2 cellular contexts compared by ENCODE assay signal in the genomic region with DNA sequence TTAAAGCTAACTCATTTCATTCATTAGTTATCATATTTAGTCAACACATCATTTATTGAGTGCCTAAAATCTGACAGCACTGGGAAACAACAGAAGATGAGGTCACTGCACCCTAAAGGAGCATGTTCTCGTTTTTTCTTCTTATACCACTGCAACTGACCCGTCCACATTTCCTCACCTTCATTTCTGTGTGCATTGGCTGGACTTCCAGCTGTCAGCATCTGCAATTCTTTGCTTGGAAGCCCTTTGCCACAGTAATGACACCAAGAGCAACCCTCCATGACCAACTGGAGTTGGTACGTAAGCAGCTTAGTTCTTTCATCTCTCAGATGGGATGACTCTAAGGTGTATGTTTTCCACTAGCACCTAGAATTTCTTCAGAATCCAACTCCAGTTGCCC.
TF ChIP-seq lines count a peak whose summit lies in the region.

No MANE protein-coding gene starts in this region.

TF ChIP-seq in liver, 16 proteins besides CTCF, POLR2A, EP300 and RAD21:
- peak; percentile 33 to 55 for TF ChIP-seq HNF4A (conservative IDR thresholded peaks at IDR 0.05)
- peak; percentile 36 to 49 for TF ChIP-seq RXRA (IDR thresholded peaks at IDR 0.05)
- TF ChIP-seq, protein P1, sequence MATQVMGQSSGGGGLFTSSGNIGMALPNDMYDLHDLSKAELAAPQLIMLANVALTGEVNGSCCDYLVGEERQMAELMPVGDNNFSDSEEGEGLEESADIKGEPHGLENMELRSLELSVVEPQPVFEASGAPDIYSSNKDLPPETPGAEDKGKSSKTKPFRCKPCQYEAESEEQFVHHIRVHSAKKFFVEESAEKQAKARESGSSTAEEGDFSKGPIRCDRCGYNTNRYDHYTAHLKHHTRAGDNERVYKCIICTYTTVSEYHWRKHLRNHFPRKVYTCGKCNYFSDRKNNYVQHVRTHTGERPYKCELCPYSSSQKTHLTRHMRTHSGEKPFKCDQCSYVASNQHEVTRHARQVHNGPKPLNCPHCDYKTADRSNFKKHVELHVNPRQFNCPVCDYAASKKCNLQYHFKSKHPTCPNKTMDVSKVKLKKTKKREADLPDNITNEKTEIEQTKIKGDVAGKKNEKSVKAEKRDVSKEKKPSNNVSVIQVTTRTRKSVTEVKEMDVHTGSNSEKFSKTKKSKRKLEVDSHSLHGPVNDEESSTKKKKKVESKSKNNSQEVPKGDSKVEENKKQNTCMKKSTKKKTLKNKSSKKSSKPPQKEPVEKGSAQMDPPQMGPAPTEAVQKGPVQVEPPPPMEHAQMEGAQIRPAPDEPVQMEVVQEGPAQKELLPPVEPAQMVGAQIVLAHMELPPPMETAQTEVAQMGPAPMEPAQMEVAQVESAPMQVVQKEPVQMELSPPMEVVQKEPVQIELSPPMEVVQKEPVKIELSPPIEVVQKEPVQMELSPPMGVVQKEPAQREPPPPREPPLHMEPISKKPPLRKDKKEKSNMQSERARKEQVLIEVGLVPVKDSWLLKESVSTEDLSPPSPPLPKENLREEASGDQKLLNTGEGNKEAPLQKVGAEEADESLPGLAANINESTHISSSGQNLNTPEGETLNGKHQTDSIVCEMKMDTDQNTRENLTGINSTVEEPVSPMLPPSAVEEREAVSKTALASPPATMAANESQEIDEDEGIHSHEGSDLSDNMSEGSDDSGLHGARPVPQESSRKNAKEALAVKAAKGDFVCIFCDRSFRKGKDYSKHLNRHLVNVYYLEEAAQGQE (IDR thresholded peaks at IDR 0.05) = no peak
- peak; percentile 50 for TF ChIP-seq SP1 (IDR thresholded peaks at IDR 0.05)
TF ChIP-seq in liver: peak in this region for 3.

TF ChIP-seq in HepG2, 621 proteins besides CTCF, POLR2A, EP300 and RAD21:
- TF ChIP-seq BRCA1 (CRISPR knock-in tag; IDR thresholded peaks at IDR 0.05) = no peak
- TF ChIP-seq ZNF564 (CRISPR knock-in tag; IDR thresholded peaks at IDR 0.05) = no peak
- TF ChIP-seq MED1 (CRISPR knock-in tag; IDR thresholded peaks at IDR 0.05) = no peak
- TF ChIP-seq ZNF33B (CRISPR knock-in tag; IDR thresholded peaks at IDR 0.05) = no peak
- TF ChIP-seq SRSF9 (IDR thresholded peaks at IDR 0.05; ENCODE audit: borderline replicate concordance, insufficient read depth, low read depth, low read length, poor library complexity, severe bottlenecking) = no peak
- no peak for TF ChIP-seq MAFK (conservative IDR thresholded peaks at IDR 0.05 in 1 of 2, IDR thresholded peaks at IDR 0.05 in 1 of 2; ENCODE audit: low read length in 2 of 2)
- TF ChIP-seq PCBP2 (optimal IDR thresholded peaks at IDR 0.05; ENCODE audit: low read depth, low read length, poor library complexity, severe bottlenecking) = no peak
- no peak for TF ChIP-seq GATA4 (IDR thresholded peaks at IDR 0.05; ENCODE audit: borderline replicate concordance, low read depth)
- no peak for TF ChIP-seq SMC3 (IDR thresholded peaks at IDR 0.05; ENCODE audit: low read length)
- TF ChIP-seq RXRB (CRISPR knock-in tag; IDR thresholded peaks at IDR 0.05; ENCODE audit: borderline replicate concordance) = no peak
- TF ChIP-seq, protein P2, sequence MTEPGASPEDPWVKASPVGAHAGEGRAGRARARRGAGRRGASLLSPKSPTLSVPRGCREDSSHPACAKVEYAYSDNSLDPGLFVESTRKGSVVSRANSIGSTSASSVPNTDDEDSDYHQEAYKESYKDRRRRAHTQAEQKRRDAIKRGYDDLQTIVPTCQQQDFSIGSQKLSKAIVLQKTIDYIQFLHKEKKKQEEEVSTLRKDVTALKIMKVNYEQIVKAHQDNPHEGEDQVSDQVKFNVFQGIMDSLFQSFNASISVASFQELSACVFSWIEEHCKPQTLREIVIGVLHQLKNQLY (CRISPR knock-in tag; IDR thresholded peaks at IDR 0.05) = no peak
- TF ChIP-seq, protein P3, sequence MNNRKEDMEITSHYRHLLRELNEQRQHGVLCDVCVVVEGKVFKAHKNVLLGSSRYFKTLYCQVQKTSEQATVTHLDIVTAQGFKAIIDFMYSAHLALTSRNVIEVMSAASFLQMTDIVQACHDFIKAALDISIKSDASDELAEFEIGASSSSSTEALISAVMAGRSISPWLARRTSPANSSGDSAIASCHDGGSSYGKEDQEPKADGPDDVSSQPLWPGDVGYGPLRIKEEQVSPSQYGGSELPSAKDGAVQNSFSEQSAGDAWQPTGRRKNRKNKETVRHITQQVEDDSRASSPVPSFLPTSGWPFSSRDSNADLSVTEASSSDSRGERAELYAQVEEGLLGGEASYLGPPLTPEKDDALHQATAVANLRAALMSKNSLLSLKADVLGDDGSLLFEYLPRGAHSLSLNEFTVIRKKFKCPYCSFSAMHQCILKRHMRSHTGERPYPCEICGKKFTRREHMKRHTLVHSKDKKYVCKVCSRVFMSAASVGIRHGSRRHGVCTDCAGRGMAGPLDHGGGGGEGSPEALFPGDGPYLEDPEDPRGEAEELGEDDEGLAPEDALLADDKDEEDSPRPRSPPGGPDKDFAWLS (CRISPR knock-in tag; IDR thresholded peaks at IDR 0.05; ENCODE audit: borderline replicate concordance) = no peak
- no peak for TF ChIP-seq BCL6 (CRISPR knock-in tag; IDR thresholded peaks at IDR 0.05)
- TF ChIP-seq CAMTA2 (CRISPR knock-in tag; IDR thresholded peaks at IDR 0.05; ENCODE audit: borderline replicate concordance) = no peak
- TF ChIP-seq EED (CRISPR knock-in tag; IDR thresholded peaks at IDR 0.05) = no peak
- no peak for TF ChIP-seq ZNF501 (CRISPR knock-in tag; IDR thresholded peaks at IDR 0.05)
- TF ChIP-seq CENPT (CRISPR knock-in tag; IDR thresholded peaks at IDR 0.05; ENCODE audit: low read depth) = no peak
- TF ChIP-seq ZSCAN9 (CRISPR knock-in tag; IDR thresholded peaks at IDR 0.05; ENCODE audit: borderline replicate concordance) = no peak
- no peak for TF ChIP-seq ZNF225 (CRISPR knock-in tag; IDR thresholded peaks at IDR 0.05)
